Comparison of ENCODE assay signal across 21 cellular contexts in the genomic region with DNA sequence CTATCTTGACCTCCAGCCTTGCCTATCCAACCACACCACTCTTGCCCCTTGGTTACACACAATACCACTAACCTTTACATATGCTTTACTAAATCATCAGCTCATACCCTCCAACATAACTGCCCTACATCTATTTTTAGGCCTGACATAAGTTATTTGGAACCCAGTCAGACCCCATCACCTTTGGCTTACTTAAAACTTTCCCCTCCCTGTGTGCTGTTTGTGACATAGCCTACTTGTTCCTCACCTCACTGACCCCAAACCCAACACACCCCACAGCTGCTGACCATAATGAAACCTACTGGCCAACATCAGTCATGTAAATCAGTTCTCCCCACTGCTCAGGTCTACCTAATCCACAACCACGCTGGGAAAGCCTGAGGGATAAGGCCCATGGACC. TPM values are rescaled to one million over a fixed set of nuclear protein-coding genes. Genes with fewer than 3 reads are reported as not detected.
DNase-seq lines count a peak whose midpoint lies in the region; ATAC-seq, FAIRE-seq and TF ChIP-seq lines count a peak whose summit lies in the region.
"Had no signal": no experiment of that assay in that cellular context is flagged by ENCODE, and none has a peak within 500 bp of the region (broad histone marks: within the 10 kb centered on the region; RNA-seq: fewer than 3 reads in every experiment).

No MANE protein-coding gene starts in this region.

- DNase-seq in MCF 10A (ENCODE audit: unreplicated experiment) (no peak), breast epithelium (ENCODE audit: low spot score in 2 of 2) (no peak), naive B cell (no peak), right lobe of liver (no peak), GM12891 (ENCODE audit: insufficient read length, low spot score) (no peak)
- DNase-seq in stimulated activated naive CD8-positive, alpha-beta T cell treated with anti-CD3 and anti-CD28 coated beads, Interleukin-15, Interleukin-2, amounts not matched to agents 100 U/mL and 50 U/mL, for 24 hours = no peak
- DNase-seq: 8988T; AML-193; C1 segment of cervical spinal cord; CD4-positive, alpha-beta T cell; DMS153; DMS79 treated with DMSO at 0.1 percent for 48 hours; EL; GDM1; GM23248 had no signal

- TF ChIP-seq CTCF in MCF 10A (IDR thresholded peaks at IDR 0.05; ENCODE audit: unreplicated experiment) (no peak), breast epithelium (IDR thresholded peaks at IDR 0.05) (no peak), right lobe of liver (IDR thresholded peaks at IDR 0.05) (no peak)

- H3K4me3 Mint-ChIP-seq in MCF 10A (ENCODE audit: unreplicated experiment) (no peak overlapping the region), naive B cell (peak overlapping the region in 7 of 8 donors; percentile 2 to 74 (median 55))
- no peak overlapping the region for H3K4me3 Mint-ChIP-seq in stimulated activated naive CD8-positive, alpha-beta T cell treated with anti-CD3 and anti-CD28 coated beads, Interleukin-15, Interleukin-2, amounts not matched to agents 100 ng/mL and 50 ng/mL, for 24 hours
- H3K4me3 Mint-ChIP-seq: CD4-positive, alpha-beta T cell had no signal

- POLR2A ChIA-PET in MCF 10A (lab: Yijun Ruan, JAX) = no interaction called here

- H3K9me3 Mint-ChIP-seq in MCF 10A (ENCODE audit: unreplicated experiment) (peaks cover 16% of the 10 kb centered on the region), naive B cell (peaks cover 0 to 5% (median 0%) of the 10 kb centered on the region in 7 donors)
- peaks cover 4% of the 10 kb centered on the region for H3K9me3 Mint-ChIP-seq in stimulated activated naive CD8-positive, alpha-beta T cell treated with anti-CD3 and anti-CD28 coated beads, Interleukin-15, Interleukin-2, amounts not matched to agents 100 ng/mL and 50 ng/mL, for 24 hours

- peaks cover 35 to 41% of the 10 kb centered on the region in 2 donors for H3K9me3 ChIP-seq in breast epithelium
- peaks cover 0 to 5% (median 0%) of the 10 kb centered on the region in 4 donors for H3K9me3 ChIP-seq in right lobe of liver

- H3K4me1 Mint-ChIP-seq in MCF 10A (ENCODE audit: insufficient read depth, unreplicated experiment) (peaks cover 9% of the 10 kb centered on the region), naive B cell (peaks cover 29 to 49% (median 36%) of the 10 kb centered on the region in 3 donors)
- H3K4me1 Mint-ChIP-seq in stimulated activated naive CD8-positive, alpha-beta T cell treated with anti-CD3 and anti-CD28 coated beads, Interleukin-15, Interleukin-2, amounts not matched to agents 100 ng/mL and 50 ng/mL, for 24 hours (ENCODE audit: low read depth) = peaks cover 36% of the 10 kb centered on the region

- peak overlapping the region; percentile 11 for H3K27ac Mint-ChIP-seq in MCF 10A (ENCODE audit: low read depth, unreplicated experiment)
- H3K27ac Mint-ChIP-seq in stimulated activated naive CD8-positive, alpha-beta T cell treated with anti-CD3 and anti-CD28 coated beads, Interleukin-15, Interleukin-2, amounts not matched to agents 100 ng/mL and 50 ng/mL, for 24 hours = peak overlapping the region; percentile 6
- peak overlapping the region in 5 of 6 donors; percentile 7 to 42 (median 36) for H3K27ac Mint-ChIP-seq in naive B cell
- H3K27ac Mint-ChIP-seq: CD4-positive, alpha-beta T cell had no signal

- CTCF ChIA-PET in MCF 10A (lab: Yijun Ruan, JAX) = interaction anchor here (0.6 to 1.0 kb wide), 3 partner anchors 116 to 777 kb away, joined by 3 to 6 read pairs (median 3); no protein-coding TSS in a partner anchor

- peaks cover 43% of the 10 kb centered on the region for H3K36me3 Mint-ChIP-seq in MCF 10A (ENCODE audit: insufficient read depth, unreplicated experiment)
- peaks cover 87% of the 10 kb centered on the region for H3K36me3 Mint-ChIP-seq in stimulated activated naive CD8-positive, alpha-beta T cell treated with anti-CD3 and anti-CD28 coated beads, Interleukin-15, Interleukin-2, amounts not matched to agents 100 ng/mL and 50 ng/mL, for 24 hours (ENCODE audit: low read depth)
- H3K36me3 Mint-ChIP-seq in naive B cell = peaks cover 35 to 42% of the 10 kb centered on the region in 2 donors

- H3K4me1 ChIP-seq in breast epithelium (no peaks in the 10 kb centered on the region), right lobe of liver (peaks cover 0 to 8% (median 0%) of the 10 kb centered on the region in 4 donors)

- H3K27ac ChIP-seq in breast epithelium (no peak overlapping the region), right lobe of liver (no peak overlapping the region)
- H3K27ac ChIP-seq: GM23248, HL-60 had no signal

- no TSS peak for BruUV-seq in MCF 10A (replicated peaks; lab: Mats Ljungman, UMichigan)

- FAIRE-seq in GM12891 (lab: Jason Lieb, UNC) = no peak
- FAIRE-seq: D721Med, H54 had no signal

- intact Hi-C loops in MCF 10A (cut with micrococcal nuclease) = loop anchor here (10.0 kb wide), 2 partner anchors 296 to 364 kb away; no protein-coding TSS in a partner anchor
- intact Hi-C loops in breast epithelium (cut with DNase I; ENCODE audit: low total_unique reads) = no loop called here
- intact Hi-C loops in right lobe of liver (cut with DNase I) = no loop called here

- no peak for ATAC-seq in stimulated activated naive CD8-positive, alpha-beta T cell treated with anti-CD3 and anti-CD28 coated beads, Interleukin-15, Interleukin-2, amounts not matched to agents 100 U/mL and 50 U/mL, for 24 hours
- ATAC-seq in naive B cell (ENCODE audit: low read depth in 2 of 2) (no peak), HG03097 (IDR thresholded peaks at IDR 0.05; ENCODE audit: low FRiP score, unreplicated experiment) (no peak), right lobe of liver (no peak)
- ATAC-seq: HCT116 had no signal

- H3K36me3 ChIP-seq in breast epithelium (peaks cover 8% of the 10 kb centered on the region), right lobe of liver (peaks cover 0 to 12% (median 5%) of the 10 kb centered on the region in 4 donors)

- H3K4me3 ChIP-seq in breast epithelium (no peak overlapping the region), right lobe of liver (no peak overlapping the region)
- H3K4me3 ChIP-seq: GM23248 had no signal

- 100% methylated on average over 1 of the region's 1 CpG for WGBS in right lobe of liver (ENCODE audit: insufficient coverage, low coverage, low lambda C conversion rate, missing lambda C conversion rate)

- no peaks in the 10 kb centered on the region for H3K27me3 Mint-ChIP-seq in MCF 10A (ENCODE audit: insufficient read depth, unreplicated experiment)
- no peaks in the 10 kb centered on the region for H3K27me3 Mint-ChIP-seq in stimulated activated naive CD8-positive, alpha-beta T cell treated with anti-CD3 and anti-CD28 coated beads, Interleukin-15, Interleukin-2, amounts not matched to agents 100 ng/mL and 50 ng/mL, for 24 hours
- no peaks in the 10 kb centered on the region for H3K27me3 Mint-ChIP-seq in naive B cell
- H3K27me3 Mint-ChIP-seq: CD4-positive, alpha-beta T cell had no signal

- no peaks in the 10 kb centered on the region for H3K27me3 ChIP-seq in breast epithelium
- H3K27me3 ChIP-seq in right lobe of liver = no peaks in the 10 kb centered on the region

- TF ChIP-seq POLR2A in breast epithelium (IDR thresholded peaks at IDR 0.05) = no peak
- no peak for TF ChIP-seq POLR2A in right lobe of liver (IDR thresholded peaks at IDR 0.05)
- TF ChIP-seq POLR2A in GM12891 (IDR thresholded peaks at IDR 0.05; ENCODE audit: low read depth, low read length) = no peak

TF ChIP-seq in GM12891, 5 proteins besides CTCF, POLR2A, EP300 and RAD21:
- no peak for TF ChIP-seq SPI1 (IDR thresholded peaks at IDR 0.05; ENCODE audit: low read depth, low read length)
- TF ChIP-seq POU2F2 (IDR thresholded peaks at IDR 0.05; ENCODE audit: low read depth, low read length) = no peak
- no peak for TF ChIP-seq TAF1 (IDR thresholded peaks at IDR 0.05; ENCODE audit: low read depth, low read length)
- TF ChIP-seq PAX5 (IDR thresholded peaks at IDR 0.05; ENCODE audit: insufficient read depth, low read length, severe bottlenecking) = no peak
- no peak for TF ChIP-seq POLR2AphosphoS5 (IDR thresholded peaks at IDR 0.05; ENCODE audit: low read depth, low read length)

RNA-seq across cellular contexts. Expression of a gene that starts 4.9 kb away (rescaled TPM):
- 17.0 and 23.7 TPM in 2 replicates for total RNA-seq in MCF 10A (2022)
- 10 to 100 TPM; 20.5 to 45.8 (median 44.2) TPM for total RNA-seq in breast epithelium
- polyA plus RNA-seq in naive B cell (ENCODE audit: low read depth in 6 of 6) = 10 to 100 TPM; 21.3 to 27.9 (median 24.7) TPM
- total RNA-seq in right lobe of liver = 1 to 10 TPM; 4.7 to 8.5 (median 5.6) TPM
- polyA plus RNA-seq in GM12891 (2012; ENCODE audit: low read depth, missing spikeins) = 18.6 TPM

Comparison
In these comparisons a context has a peak if more than half of its experiments do, and no peak if none do; other contexts are left out.
1. H3K4me3 Mint-ChIP-seq: peak in naive B cell (7 of 8); none in MCF 10A (single experiment) and stimulated activated naive CD8-positive, alpha-beta T cell treated with anti-CD3 and anti-CD28 coated beads, Interleukin-15, Interleukin-2, amounts not matched to agents 100 ng/mL and 50 ng/mL, for 24 hours (single experiment).
2. Peak in every context shown above with its lines, with median percentiles within 50 percentile points of each other: H3K27ac Mint-ChIP-seq.